Comparison of ENCODE assay signal across 1 cellular context in genomic region chr10:133357293-133358151, GRCh38.
TF ChIP-seq lines count a peak whose summit lies in the region.

Gene FUOM, minus strand, starts transcription at chr10:133358019. Its CDS starts 12 bp downstream, at chr10:133358007.

TF ChIP-seq in HepG2, 621 proteins besides CTCF, POLR2A, EP300 and RAD21 (continued from another document and continues in another):
- TF ChIP-seq JARID2 (CRISPR knock-in tag; IDR thresholded peaks at IDR 0.05; ENCODE audit: insufficient replicate concordance) (no peak), YEATS4 (CRISPR knock-in tag; IDR thresholded peaks at IDR 0.05; ENCODE audit: borderline replicate concordance) (peak; percentile 69), KLF12 (CRISPR knock-in tag; IDR thresholded peaks at IDR 0.05; ENCODE audit: borderline replicate concordance) (0 out of 2 replicates have a peak, but pooled peaks have one; percentile 48), PAWR (CRISPR knock-in tag; IDR thresholded peaks at IDR 0.05; ENCODE audit: borderline replicate concordance) (no peak), FOSL2 (CRISPR knock-in tag; IDR thresholded peaks at IDR 0.05) (peak; percentile 3; the same call in 1 of the 2 replicates), NFE2 (CRISPR knock-in tag; IDR thresholded peaks at IDR 0.05) (no peak), ZNF501 (CRISPR knock-in tag; IDR thresholded peaks at IDR 0.05) (peak; percentile 1; the same call in 1 of the 2 replicates), ZNF792 (CRISPR knock-in tag; IDR thresholded peaks at IDR 0.05) (0 out of 2 replicates have a peak, but pooled peaks have one; percentile 24), REL (CRISPR knock-in tag; conservative IDR thresholded peaks at IDR 0.05) (no peak; the same call in 1 of the 2 replicates), TRIM22 (IDR thresholded peaks at IDR 0.05) (no peak), DR1 (CRISPR knock-in tag; IDR thresholded peaks at IDR 0.05) (no peak), NCOA2 (CRISPR knock-in tag; IDR thresholded peaks at IDR 0.05) (no peak), SRSF9 (IDR thresholded peaks at IDR 0.05; ENCODE audit: borderline replicate concordance, insufficient read depth, low read depth, low read length, poor library complexity, severe bottlenecking) (no peak), ZFYVE20 (CRISPR knock-in tag; IDR thresholded peaks at IDR 0.05; ENCODE audit: borderline replicate concordance, low read depth) (no peak; the same call in 1 of the 2 replicates), CBX5 (CRISPR knock-in tag; IDR thresholded peaks at IDR 0.05; ENCODE audit: borderline replicate concordance) (no peak), ZNF790 (CRISPR knock-in tag; IDR thresholded peaks at IDR 0.05; ENCODE audit: borderline replicate concordance) (peak; percentile 94; the same call in 1 of the 2 replicates), ZFP36 (IDR thresholded peaks at IDR 0.05; ENCODE audit: borderline replicate concordance, low read depth, low read length, partially characterized antibody) (no peak), NKX3-1 (CRISPR knock-in tag; IDR thresholded peaks at IDR 0.05) (no peak), HNF4A (CRISPR knock-in tag; IDR thresholded peaks at IDR 0.05) (peak; percentile 30; the same call in 1 of the 2 replicates), ZNF891 (CRISPR knock-in tag; IDR thresholded peaks at IDR 0.05) (no peak; the same call in 1 of the 2 replicates), SALL2 (CRISPR knock-in tag; IDR thresholded peaks at IDR 0.05) (no peak), DNMT3B (CRISPR knock-in tag; conservative IDR thresholded peaks at IDR 0.05) (no peak), HCFC1 (IDR thresholded peaks at IDR 0.05; ENCODE audit: low read depth, low read length) (no peak), FOXK2 (IDR thresholded peaks at IDR 0.05) (no peak), ZNF563 (CRISPR knock-in tag; IDR thresholded peaks at IDR 0.05) (peak; percentile 92), ZFP1 (CRISPR knock-in tag; IDR thresholded peaks at IDR 0.05) (no peak), ZNF766 (CRISPR knock-in tag; IDR thresholded peaks at IDR 0.05; ENCODE audit: borderline replicate concordance) (0 out of 2 replicates have a peak, but pooled peaks have one; percentile 50), CEBPZ (IDR thresholded peaks at IDR 0.05; ENCODE audit: low read length) (no peak), MLX (CRISPR knock-in tag; IDR thresholded peaks at IDR 0.05) (no peak), ZNF629 (CRISPR knock-in tag; conservative IDR thresholded peaks at IDR 0.05) (no peak), ZNF484 (CRISPR knock-in tag; IDR thresholded peaks at IDR 0.05; ENCODE audit: borderline replicate concordance, low read depth) (no peak), ZSCAN31 (CRISPR knock-in tag; IDR thresholded peaks at IDR 0.05; ENCODE audit: low read depth) (no peak)
- TF ChIP-seq, protein P1, sequence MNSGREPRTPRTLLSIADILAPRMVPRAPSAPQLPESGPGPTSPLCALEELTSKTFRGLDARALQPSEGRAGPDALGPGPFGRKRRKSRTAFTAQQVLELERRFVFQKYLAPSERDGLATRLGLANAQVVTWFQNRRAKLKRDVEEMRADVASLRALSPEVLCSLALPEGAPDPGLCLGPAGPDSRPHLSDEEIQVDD (CRISPR knock-in tag; IDR thresholded peaks at IDR 0.05; ENCODE audit: borderline replicate concordance), result 0 out of 2 replicates have a peak, but pooled peaks have one; percentile 41
- TF ChIP-seq, protein P2, sequence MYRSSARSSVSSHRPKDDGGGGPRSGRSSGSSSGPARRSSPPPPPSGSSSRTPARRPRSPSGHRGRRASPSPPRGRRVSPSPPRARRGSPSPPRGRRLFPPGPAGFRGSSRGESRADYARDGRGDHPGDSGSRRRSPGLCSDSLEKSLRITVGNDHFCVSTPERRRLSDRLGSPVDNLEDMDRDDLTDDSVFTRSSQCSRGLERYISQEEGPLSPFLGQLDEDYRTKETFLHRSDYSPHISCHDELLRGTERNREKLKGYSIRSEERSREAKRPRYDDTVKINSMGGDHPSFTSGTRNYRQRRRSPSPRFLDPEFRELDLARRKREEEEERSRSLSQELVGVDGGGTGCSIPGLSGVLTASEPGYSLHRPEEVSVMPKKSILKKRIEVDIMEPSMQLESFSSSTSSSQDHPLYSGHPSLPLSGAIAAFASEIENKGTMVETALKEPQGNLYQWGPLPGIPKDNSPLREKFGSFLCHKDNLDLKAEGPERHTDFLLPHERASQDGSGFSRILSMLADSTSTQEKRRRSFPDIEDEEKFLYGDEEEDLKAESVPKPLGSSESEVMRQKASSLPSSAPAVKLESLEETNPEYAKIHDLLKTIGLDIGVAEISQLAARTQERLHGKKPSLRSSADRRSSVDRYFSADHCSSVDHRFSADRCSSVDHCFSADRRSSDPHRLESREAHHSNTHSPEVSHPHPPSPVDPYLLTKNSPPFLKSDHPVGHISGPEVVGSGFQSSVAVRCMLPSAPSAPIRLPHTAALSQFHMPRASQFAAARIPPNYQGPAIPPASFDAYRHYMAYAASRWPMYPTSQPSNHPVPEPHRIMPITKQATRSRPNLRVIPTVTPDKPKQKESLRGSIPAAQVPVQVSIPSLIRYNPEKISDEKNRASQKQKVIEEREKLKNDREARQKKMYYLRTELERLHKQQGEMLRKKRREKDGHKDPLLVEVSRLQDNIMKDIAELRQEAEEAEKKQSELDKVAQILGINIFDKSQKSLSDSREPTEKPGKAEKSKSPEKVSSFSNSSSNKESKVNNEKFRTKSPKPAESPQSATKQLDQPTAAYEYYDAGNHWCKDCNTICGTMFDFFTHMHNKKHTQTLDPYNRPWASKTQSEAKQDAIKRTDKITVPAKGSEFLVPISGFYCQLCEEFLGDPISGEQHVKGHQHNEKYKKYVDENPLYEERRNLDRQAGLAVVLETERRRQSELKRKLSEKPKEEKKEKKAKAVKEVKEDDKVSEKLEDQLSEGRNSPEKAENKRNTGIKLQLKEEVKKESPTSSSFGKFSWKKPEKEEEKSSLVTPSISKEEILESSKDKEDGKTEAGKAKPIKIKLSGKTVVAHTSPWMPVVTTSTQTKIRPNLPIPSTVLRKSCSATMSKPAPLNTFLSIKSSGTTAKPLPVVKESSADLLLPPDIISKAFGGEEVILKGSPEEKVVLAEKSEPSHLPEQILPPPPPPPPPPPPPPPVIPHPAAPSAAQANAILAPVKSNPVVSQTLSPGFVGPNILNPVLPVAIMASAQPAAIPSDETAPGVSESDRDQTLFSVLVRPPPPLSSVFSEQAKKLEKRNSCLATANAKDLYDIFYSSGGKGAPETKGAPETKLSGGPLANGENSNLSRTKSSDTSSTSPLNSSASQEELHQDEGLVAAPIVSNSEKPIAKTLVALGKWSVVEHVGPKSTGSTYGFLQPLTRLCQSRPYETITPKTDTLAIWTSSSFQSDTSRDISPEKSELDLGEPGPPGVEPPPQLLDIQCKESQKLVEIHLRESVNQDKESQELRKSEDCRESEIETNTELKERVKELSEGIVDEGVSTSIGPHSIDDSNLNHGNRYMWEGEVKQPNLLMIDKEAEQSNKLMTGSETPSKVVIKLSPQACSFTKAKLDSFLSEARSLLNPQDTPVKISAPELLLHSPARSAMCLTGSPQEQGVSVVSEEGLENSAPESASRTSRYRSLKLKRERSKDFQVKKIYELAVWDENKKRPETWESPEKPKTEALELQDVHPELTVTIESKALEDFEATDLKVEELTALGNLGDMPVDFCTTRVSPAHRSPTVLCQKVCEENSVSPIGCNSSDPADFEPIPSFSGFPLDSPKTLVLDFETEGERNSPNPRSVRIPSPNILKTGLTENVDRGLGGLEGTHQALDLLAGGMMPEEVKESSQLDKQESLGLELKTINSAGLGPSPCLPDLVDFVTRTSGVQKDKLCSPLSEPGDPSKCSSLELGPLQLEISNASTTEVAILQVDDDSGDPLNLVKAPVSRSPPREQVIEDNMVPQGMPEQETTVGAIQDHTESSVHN (CRISPR knock-in tag; IDR thresholded peaks at IDR 0.05), result no peak
- TF ChIP-seq, protein P3, sequence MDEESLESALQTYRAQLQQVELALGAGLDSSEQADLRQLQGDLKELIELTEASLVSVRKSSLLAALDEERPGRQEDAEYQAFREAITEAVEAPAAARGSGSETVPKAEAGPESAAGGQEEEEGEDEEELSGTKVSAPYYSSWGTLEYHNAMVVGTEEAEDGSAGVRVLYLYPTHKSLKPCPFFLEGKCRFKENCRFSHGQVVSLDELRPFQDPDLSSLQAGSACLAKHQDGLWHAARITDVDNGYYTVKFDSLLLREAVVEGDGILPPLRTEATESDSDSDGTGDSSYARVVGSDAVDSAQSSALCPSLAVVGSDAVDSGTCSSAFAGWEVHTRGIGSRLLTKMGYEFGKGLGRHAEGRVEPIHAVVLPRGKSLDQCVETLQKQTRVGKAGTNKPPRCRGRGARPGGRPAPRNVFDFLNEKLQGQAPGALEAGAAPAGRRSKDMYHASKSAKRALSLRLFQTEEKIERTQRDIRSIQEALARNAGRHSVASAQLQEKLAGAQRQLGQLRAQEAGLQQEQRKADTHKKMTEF (CRISPR knock-in tag; IDR thresholded peaks at IDR 0.05), result peak; percentile 62; the same call in 1 of the 2 replicates
- TF ChIP-seq, protein P4, sequence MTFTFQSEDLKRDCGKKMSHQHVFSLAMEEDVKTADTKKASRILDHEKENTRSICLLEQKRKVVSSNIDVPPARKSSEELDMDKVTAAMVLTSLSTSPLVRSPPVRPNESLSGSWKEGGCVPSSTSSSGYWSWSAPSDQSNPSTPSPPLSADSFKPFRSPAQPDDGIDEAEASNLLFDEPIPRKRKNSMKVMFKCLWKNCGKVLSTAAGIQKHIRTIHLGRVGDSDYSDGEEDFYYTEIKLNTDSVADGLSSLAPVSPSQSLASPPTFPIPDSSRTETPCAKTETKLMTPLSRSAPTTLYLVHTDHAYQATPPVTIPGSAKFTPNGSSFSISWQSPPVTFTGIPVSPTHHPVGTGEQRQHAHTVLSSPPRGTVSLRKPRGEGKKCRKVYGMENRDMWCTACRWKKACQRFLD (CRISPR knock-in tag; IDR thresholded peaks at IDR 0.05; ENCODE audit: borderline replicate concordance), result no peak
- TF ChIP-seq, protein P5, sequence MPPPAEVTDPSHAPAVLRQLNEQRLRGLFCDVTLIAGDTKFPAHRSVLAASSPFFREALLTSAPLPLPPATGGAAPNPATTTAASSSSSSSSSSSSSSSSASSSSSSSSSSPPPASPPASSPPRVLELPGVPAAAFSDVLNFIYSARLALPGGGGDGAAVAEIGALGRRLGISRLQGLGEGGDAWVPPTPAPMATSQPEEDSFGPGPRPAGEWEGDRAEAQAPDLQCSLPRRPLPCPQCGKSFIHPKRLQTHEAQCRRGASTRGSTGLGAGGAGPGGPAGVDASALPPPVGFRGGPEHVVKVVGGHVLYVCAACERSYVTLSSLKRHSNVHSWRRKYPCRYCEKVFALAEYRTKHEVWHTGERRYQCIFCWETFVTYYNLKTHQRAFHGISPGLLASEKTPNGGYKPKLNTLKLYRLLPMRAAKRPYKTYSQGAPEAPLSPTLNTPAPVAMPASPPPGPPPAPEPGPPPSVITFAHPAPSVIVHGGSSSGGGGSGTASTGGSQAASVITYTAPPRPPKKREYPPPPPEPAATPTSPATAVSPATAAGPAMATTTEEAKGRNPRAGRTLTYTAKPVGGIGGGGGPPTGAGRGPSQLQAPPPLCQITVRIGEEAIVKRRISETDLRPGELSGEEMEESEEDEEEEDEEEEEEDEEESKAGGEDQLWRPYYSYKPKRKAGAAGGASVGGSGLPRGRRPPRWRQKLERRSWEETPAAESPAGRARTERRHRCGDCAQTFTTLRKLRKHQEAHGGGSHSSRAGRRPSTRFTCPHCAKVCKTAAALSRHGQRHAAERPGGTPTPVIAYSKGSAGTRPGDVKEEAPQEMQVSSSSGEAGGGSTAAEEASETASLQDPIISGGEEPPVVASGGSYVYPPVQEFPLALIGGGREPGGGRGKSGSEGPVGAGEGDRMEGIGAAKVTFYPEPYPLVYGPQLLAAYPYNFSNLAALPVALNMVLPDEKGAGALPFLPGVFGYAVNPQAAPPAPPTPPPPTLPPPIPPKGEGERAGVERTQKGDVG (CRISPR knock-in tag; IDR thresholded peaks at IDR 0.05; ENCODE audit: borderline replicate concordance), result no peak
